Comparison of ENCODE assay signal across 1 cellular context in genomic region chr5:59092758-59093157, GRCh38.
TF ChIP-seq lines count a peak whose summit lies in the region.

No MANE protein-coding gene starts in this region.

TF ChIP-seq in HEK293, 187 proteins besides CTCF, POLR2A, EP300 and RAD21 (continued from another document):
- TF ChIP-seq, protein P1, sequence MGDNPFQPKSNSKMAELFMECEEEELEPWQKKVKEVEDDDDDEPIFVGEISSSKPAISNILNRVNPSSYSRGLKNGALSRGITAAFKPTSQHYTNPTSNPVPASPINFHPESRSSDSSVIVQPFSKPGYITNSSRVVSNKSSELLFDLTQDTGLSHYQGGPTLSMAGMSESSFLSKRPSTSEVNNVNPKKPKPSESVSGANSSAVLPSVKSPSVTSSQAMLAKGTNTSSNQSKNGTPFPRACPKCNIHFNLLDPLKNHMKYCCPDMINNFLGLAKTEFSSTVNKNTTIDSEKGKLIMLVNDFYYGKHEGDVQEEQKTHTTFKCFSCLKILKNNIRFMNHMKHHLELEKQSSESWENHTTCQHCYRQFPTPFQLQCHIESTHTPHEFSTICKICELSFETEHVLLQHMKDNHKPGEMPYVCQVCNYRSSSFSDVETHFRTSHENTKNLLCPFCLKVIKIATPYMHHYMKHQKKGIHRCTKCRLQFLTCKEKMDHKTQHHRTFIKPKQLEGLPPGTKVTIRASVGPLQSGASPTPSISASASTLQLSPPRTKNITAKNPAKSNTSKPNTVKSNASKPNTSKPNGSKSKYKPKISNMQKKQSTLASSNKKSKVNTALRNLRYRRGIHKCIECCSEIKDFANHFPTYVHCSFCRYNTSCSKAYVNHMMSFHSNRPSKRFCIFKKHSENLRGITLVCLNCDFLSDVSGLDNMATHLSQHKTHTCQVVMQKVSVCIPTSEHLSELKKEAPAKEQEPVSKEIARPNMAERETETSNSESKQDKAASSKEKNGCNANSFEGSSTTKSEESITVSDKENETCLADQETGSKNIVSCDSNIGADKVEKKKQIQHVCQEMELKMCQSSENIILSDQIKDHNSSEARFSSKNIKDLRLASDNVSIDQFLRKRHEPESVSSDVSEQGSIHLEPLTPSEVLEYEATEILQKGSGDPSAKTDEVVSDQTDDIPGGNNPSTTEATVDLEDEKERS (tag by site-specific recombination; IDR thresholded peaks at IDR 0.05): no peak
- TF ChIP-seq REST (tag by site-specific recombination; IDR thresholded peaks at IDR 0.05) (no peak), ZBTB6 (tag by site-specific recombination; IDR thresholded peaks at IDR 0.05) (no peak), ZNF366 (tag by site-specific recombination; conservative IDR thresholded peaks at IDR 0.05) (0 out of 2 replicates have a peak, but pooled peaks have one; percentile 31), ZNF561 (tag by site-specific recombination; IDR thresholded peaks at IDR 0.05; ENCODE audit: borderline replicate concordance) (no peak), ZNF16 (tag by site-specific recombination; IDR thresholded peaks at IDR 0.05; ENCODE audit: low read depth) (no peak), ZNF324 (tag by site-specific recombination; IDR thresholded peaks at IDR 0.05) (no peak), ZNF423 (tag by site-specific recombination; IDR thresholded peaks at IDR 0.05) (no peak), ZBTB17 (tag by site-specific recombination; IDR thresholded peaks at IDR 0.05) (peak; percentile 28; the same call in 1 of the 2 replicates), OSR2 (tag by site-specific recombination; IDR thresholded peaks at IDR 0.05) (no peak), ZNF626 (tag by site-specific recombination; IDR thresholded peaks at IDR 0.05) (no peak), ZNF184 (tag by site-specific recombination; IDR thresholded peaks at IDR 0.05) (no peak), ZBTB21 (tag by site-specific recombination; IDR thresholded peaks at IDR 0.05) (no peak), FEZF1 (tag by site-specific recombination; IDR thresholded peaks at IDR 0.05) (no peak), ZNF133 (tag by site-specific recombination; IDR thresholded peaks at IDR 0.05) (no peak), HOXD13 (CRISPR knock-in tag; IDR thresholded peaks at IDR 0.05; ENCODE audit: borderline replicate concordance) (no peak), ZNF600 (tag by site-specific recombination; IDR thresholded peaks at IDR 0.05) (no peak), ZNF785 (tag by site-specific recombination; IDR thresholded peaks at IDR 0.05) (no peak), ZNF624 (tag by site-specific recombination; IDR thresholded peaks at IDR 0.05) (no peak), SP3 (tag by site-specific recombination; IDR thresholded peaks at IDR 0.05) (no peak), ZNF350 (tag by site-specific recombination; IDR thresholded peaks at IDR 0.05) (no peak), PRDM1 (tag by site-specific recombination; IDR thresholded peaks at IDR 0.05) (peak; percentile 89)
- TF ChIP-seq, protein P2, sequence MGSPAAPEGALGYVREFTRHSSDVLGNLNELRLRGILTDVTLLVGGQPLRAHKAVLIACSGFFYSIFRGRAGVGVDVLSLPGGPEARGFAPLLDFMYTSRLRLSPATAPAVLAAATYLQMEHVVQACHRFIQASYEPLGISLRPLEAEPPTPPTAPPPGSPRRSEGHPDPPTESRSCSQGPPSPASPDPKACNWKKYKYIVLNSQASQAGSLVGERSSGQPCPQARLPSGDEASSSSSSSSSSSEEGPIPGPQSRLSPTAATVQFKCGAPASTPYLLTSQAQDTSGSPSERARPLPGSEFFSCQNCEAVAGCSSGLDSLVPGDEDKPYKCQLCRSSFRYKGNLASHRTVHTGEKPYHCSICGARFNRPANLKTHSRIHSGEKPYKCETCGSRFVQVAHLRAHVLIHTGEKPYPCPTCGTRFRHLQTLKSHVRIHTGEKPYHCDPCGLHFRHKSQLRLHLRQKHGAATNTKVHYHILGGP (tag by site-specific recombination; IDR thresholded peaks at IDR 0.05): no peak
- TF ChIP-seq, protein P3, sequence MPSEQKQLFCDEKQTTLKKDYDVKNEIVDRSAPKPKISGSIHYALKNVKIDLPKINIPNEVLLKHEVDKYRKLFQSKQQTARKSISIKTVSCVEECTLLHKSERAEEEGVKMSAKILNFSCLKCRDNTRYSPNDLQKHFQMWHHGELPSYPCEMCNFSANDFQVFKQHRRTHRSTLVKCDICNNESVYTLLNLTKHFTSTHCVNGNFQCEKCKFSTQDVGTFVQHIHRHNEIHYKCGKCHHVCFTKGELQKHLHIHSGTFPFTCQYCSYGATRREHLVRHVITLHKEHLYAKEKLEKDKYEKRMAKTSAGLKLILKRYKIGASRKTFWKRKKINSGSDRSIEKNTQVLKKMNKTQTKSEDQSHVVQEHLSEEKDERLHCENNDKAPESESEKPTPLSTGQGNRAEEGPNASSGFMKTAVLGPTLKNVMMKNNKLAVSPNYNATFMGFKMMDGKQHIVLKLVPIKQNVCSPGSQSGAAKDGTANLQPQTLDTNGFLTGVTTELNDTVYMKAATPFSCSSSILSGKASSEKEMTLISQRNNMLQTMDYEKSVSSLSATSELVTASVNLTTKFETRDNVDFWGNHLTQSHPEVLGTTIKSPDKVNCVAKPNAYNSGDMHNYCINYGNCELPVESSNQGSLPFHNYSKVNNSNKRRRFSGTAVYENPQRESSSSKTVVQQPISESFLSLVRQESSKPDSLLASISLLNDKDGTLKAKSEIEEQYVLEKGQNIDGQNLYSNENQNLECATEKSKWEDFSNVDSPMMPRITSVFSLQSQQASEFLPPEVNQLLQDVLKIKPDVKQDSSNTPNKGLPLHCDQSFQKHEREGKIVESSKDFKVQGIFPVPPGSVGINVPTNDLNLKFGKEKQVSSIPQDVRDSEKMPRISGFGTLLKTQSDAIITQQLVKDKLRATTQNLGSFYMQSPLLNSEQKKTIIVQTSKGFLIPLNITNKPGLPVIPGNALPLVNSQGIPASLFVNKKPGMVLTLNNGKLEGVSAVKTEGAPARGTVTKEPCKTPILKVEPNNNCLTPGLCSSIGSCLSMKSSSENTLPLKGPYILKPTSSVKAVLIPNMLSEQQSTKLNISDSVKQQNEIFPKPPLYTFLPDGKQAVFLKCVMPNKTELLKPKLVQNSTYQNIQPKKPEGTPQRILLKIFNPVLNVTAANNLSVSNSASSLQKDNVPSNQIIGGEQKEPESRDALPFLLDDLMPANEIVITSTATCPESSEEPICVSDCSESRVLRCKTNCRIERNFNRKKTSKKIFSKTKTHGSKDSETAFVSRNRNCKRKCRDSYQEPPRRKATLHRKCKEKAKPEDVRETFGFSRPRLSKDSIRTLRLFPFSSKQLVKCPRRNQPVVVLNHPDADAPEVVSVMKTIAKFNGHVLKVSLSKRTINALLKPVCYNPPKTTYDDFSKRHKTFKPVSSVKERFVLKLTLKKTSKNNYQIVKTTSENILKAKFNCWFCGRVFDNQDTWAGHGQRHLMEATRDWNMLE (tag by site-specific recombination; conservative IDR thresholded peaks at IDR 0.05; ENCODE audit: low read depth): no peak
- TF ChIP-seq, protein P4, sequence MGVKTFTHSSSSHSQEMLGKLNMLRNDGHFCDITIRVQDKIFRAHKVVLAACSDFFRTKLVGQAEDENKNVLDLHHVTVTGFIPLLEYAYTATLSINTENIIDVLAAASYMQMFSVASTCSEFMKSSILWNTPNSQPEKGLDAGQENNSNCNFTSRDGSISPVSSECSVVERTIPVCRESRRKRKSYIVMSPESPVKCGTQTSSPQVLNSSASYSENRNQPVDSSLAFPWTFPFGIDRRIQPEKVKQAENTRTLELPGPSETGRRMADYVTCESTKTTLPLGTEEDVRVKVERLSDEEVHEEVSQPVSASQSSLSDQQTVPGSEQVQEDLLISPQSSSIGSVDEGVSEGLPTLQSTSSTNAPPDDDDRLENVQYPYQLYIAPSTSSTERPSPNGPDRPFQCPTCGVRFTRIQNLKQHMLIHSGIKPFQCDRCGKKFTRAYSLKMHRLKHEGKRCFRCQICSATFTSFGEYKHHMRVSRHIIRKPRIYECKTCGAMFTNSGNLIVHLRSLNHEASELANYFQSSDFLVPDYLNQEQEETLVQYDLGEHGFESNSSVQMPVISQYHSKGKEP (tag by site-specific recombination; IDR thresholded peaks at IDR 0.05): no peak
